24 cellular contexts compared by ENCODE assay signal in the genomic region with DNA sequence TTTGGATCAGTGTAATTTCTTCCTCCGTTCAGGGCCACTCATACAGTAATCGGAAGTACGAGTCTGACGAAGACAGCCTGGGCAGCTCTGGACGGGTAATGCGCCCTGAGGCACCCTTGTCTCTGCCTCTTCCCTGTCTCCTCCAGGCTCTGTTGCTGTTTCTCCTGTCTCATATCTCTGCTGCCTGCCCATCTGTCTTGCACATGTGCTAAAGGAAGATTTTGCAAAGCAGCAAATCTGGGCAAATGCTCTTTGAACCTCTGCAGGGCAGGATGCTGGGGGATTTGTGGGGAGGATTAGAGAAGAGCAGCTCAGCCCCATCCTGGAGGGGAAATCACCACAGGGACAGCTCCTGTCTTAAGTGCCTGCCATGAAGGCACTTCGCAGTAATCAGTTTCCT. TPM values are rescaled to one million over a fixed set of nuclear protein-coding genes. Genes with fewer than 3 reads are reported as not detected.
DNase-seq lines count a peak whose midpoint lies in the region; ATAC-seq, FAIRE-seq and TF ChIP-seq lines count a peak whose summit lies in the region.
"Had no signal": no experiment of that assay in that cellular context is flagged by ENCODE, and none has a peak within 500 bp of the region (broad histone marks: within the 10 kb centered on the region; RNA-seq: fewer than 3 reads in every experiment).

No MANE protein-coding gene starts in this region.

- H3K36me3 Mint-ChIP-seq in activated CD4-positive, alpha-beta T cell treated with anti-CD3 and anti-CD28 coated beads, Interleukin-2, amount 10 ng/mL, durations not matched to agents 7 days and 5 days (ENCODE audit: low read depth) = peaks cover 31% of the 10 kb centered on the region

- H3K27me3 ChIP-seq in GM12878 (replicated peaks in 1 of 2; ENCODE audit: control insufficient read depth in 2 of 2, insufficient read depth in 2 of 2, low read length in 1 of 2) (no peaks in the 10 kb centered on the region), osteoblast (ENCODE audit: insufficient read depth, low read length) (no peaks in the 10 kb centered on the region)
- H3K27me3 ChIP-seq: esophagus squamous epithelium, heart right ventricle, tibial artery had no signal

- peaks cover 40% of the 10 kb centered on the region for H3K4me1 Mint-ChIP-seq in activated CD4-positive, alpha-beta T cell treated with anti-CD3 and anti-CD28 coated beads, Interleukin-2, amount 10 ng/mL, durations not matched to agents 7 days and 5 days
- H3K4me1 Mint-ChIP-seq: memory B cell; nephron; stimulated activated naive B cell treated with anti-CD40 and anti-IgM and Interleukin-4, amounts not matched to agents 10 μg/mL and 1 μg/mL and 100 μg/mL, for 72 hours had no signal

- peak overlapping the region; percentile 57 for H3K27ac Mint-ChIP-seq in activated CD4-positive, alpha-beta T cell treated with anti-CD3 and anti-CD28 coated beads, Interleukin-2, amount 10 ng/mL, durations not matched to agents 7 days and 5 days
- H3K27ac Mint-ChIP-seq: activated naive CD8-positive, alpha-beta T cell; memory B cell; nephron; stimulated activated naive B cell treated with anti-CD40 and anti-IgM and Interleukin-4, amounts not matched to agents 10 μg/mL and 1 μg/mL and 100 μg/mL, for 72 hours had no signal

- TF ChIP-seq POLR2A in GM12878 (IDR thresholded peaks at IDR 0.05; ENCODE audit: low read depth, low read length) = no peak

- SMC1A ChIA-PET in GM12878 (lab: Charles Lee; ENCODE audit: uncharacterized antibody, unreplicated experiment) = no interaction called here

- peak; percentile 47 for DNase-seq in activated CD4-positive, alpha-beta T cell treated with anti-CD3 and anti-CD28 coated beads, Interleukin-2, amount 10 ng/mL, durations not matched to agents 7 days and 5 days
- DNase-seq in activated CD4-positive, alpha-beta T cell treated with anti-CD3 and anti-CD28 coated beads, Interleukin-2, amount 50 U/mL, for 4 hours = no peak
- DNase-seq in NCI-H524 (lab: John Stamatoyannopoulos, UW) = peak; percentile 79 to 94
- DNase-seq in GM12878 (ENCODE audit: low read depth, low spot score) = no peak
- peak; percentile 43 for DNase-seq in osteoblast (ENCODE audit: insufficient read length, low spot score, missing footprints)
- DNase-seq in NCI-H1105 treated with DMSO at 0.1 percent for 48 hours (lab: John Stamatoyannopoulos, UW) = no peak
- DNase-seq in NCI-H774 (lab: John Stamatoyannopoulos, UW) = no peak
- DNase-seq: DMS79; esophagus squamous epithelium; heart right ventricle; NCI-H1417 treated with DMSO at 0.1 percent for 48 hours; NCI-H2171; RPMI8226; stimulated activated naive B cell treated with anti-CD40 and anti-IgM and Interleukin-4, amounts not matched to agents 10 μg/mL and 1 μg/mL and 100 μg/mL, for 72 hours; tibial artery had no signal

- no peaks in the 10 kb centered on the region for H3K27me3 Mint-ChIP-seq in activated CD4-positive, alpha-beta T cell treated with anti-CD3 and anti-CD28 coated beads, Interleukin-2, amount 10 ng/mL, durations not matched to agents 7 days and 5 days
- H3K27me3 Mint-ChIP-seq: activated naive CD8-positive, alpha-beta T cell; memory B cell; stimulated activated naive B cell treated with anti-CD40 and anti-IgM and Interleukin-4, amounts not matched to agents 10 μg/mL and 1 μg/mL and 100 μg/mL, for 72 hours had no signal

- H3K4me2 ChIP-seq in GM12878 (ENCODE audit: control insufficient read depth, insufficient read depth) = no peak overlapping the region
- no peak overlapping the region for H3K4me2 ChIP-seq in osteoblast (ENCODE audit: insufficient read depth, low read length)

- TF ChIP-seq EP300 in GM12878 (IDR thresholded peaks at IDR 0.05; ENCODE audit: borderline replicate concordance in 1 of 2, control insufficient read depth in 1 of 2, low read depth in 2 of 2, low read length in 2 of 2) = no peak

- RAD21 ChIA-PET in GM12878 (lab: Charles Lee; ENCODE audit: unreplicated experiment) = no interaction called here

- H3K4me3 ChIP-seq in GM12878 (no peak overlapping the region), osteoblast (ENCODE audit: insufficient read depth, low read length) (no peak overlapping the region)
- H3K4me3 ChIP-seq: esophagus squamous epithelium, heart right ventricle, prostate gland, tibial artery had no signal

- in situ Hi-C loops in GM12878 (cut with MboI) = no loop called here

- WGBS in GM12878 (ENCODE audit: insufficient coverage, insufficient replicate concordance, low lambda C conversion rate, missing lambda C conversion rate) = 99% methylated on average over 7 of the region's 7 CpGs

- H4K20me1 ChIP-seq in GM12878 (ENCODE audit: control insufficient read depth, insufficient read depth) = no peaks in the 10 kb centered on the region
- no peaks in the 10 kb centered on the region for H4K20me1 ChIP-seq in osteoblast (ENCODE audit: insufficient read depth, low read length)

- POLR2A ChIA-PET in activated CD4-positive, alpha-beta T cell treated with anti-CD3 and anti-CD28 coated beads, Interleukin-2, amount 10 ng/mL, durations not matched to agents 7 days and 5 days (lab: Charles Lee) = interaction anchor here (0.6 kb wide), 1 partner anchor 29 kb away, joined by 3 read pairs; no protein-coding TSS in a partner anchor
- POLR2A ChIA-PET in GM12878 (lab: Charles Lee) = interaction anchor here (0.6 kb wide), 1 partner anchor 1006 kb away, joined by 3 read pairs; no protein-coding TSS in a partner anchor

- TF ChIP-seq CTCF in GM12878 (IDR thresholded peaks at IDR 0.05 in 2 of 3, conservative IDR thresholded peaks at IDR 0.05 in 1 of 3; ENCODE audit: control insufficient read depth in 2 of 3, extremely low read depth in 1 of 3, insufficient read depth in 1 of 3, low read depth in 3 of 3, low read length in 3 of 3) (no peak), osteoblast (IDR thresholded peaks at IDR 0.05; ENCODE audit: extremely low read depth, low read depth, low read length) (no peak)

- H3K79me2 ChIP-seq in GM12878 (ENCODE audit: control insufficient read depth, insufficient read depth, low read length) (no peaks in the 10 kb centered on the region), osteoblast (ENCODE audit: insufficient read depth, low read length) (no peaks in the 10 kb centered on the region)

- peaks cover 22 to 24% of the 10 kb centered on the region in 2 experiments for H3K36me3 ChIP-seq in GM12878 (ENCODE audit: control insufficient read depth in 2 of 2, insufficient read depth in 2 of 2, low read length in 1 of 2)
- peaks cover 31% of the 10 kb centered on the region for H3K36me3 ChIP-seq in osteoblast (ENCODE audit: insufficient read depth, low read length)

- ATAC-seq in GM12878 = no peak
- ATAC-seq in HG03378 (IDR thresholded peaks at IDR 0.05; ENCODE audit: unreplicated experiment) = no peak
- ATAC-seq: heart right ventricle; stimulated activated naive B cell treated with anti-CD40 and anti-IgM and Interleukin-4, amounts not matched to agents 10 μg/mL and 1 μg/mL and 100 μg/mL, for 72 hours had no signal

- H3K27ac ChIP-seq in GM12878 (ENCODE audit: control insufficient read depth, insufficient read depth) (no peak overlapping the region), osteoblast (ENCODE audit: low read depth, low read length) (no peak overlapping the region)
- H3K27ac ChIP-seq: C4-2B, esophagus squamous epithelium, heart right ventricle, prostate gland, tibial artery had no signal

- intact Hi-C loops in GM12878 (cut with micrococcal nuclease; ENCODE audit: unreplicated experiment) = no loop called here

- no peak overlapping the region for H2AFZ ChIP-seq in GM12878 (ENCODE audit: control insufficient read depth, low read depth, low read length)
- H2AFZ ChIP-seq in osteoblast (ENCODE audit: low read length) = no peak overlapping the region

- no peak for FAIRE-seq in GM12878 (lab: Jason Lieb, UNC)
- FAIRE-seq: bronchial epithelial cell, HTR-8/SVneo, keratinocyte had no signal

- H3K9me3 ChIP-seq in GM12878 (replicated peaks; ENCODE audit: control insufficient read depth, insufficient read depth, low read length) (no peaks in the 10 kb centered on the region; the same call in 2 of the 3 replicates), osteoblast (ENCODE audit: low read depth, low read length) (no peaks in the 10 kb centered on the region)
- H3K9me3 ChIP-seq: esophagus squamous epithelium, heart right ventricle, prostate gland, tibial artery had no signal

- CTCF ChIA-PET in activated CD4-positive, alpha-beta T cell treated with anti-CD3 and anti-CD28 coated beads, Interleukin-2, amount 10 ng/mL, durations not matched to agents 7 days and 5 days (lab: Charles Lee) = interaction anchor here (1.1 kb wide), 1 partner anchor 9 kb away, joined by 4 read pairs; no protein-coding TSS in a partner anchor
- CTCF ChIA-PET in GM12878 (lab: Yijun Ruan, JAX) = interaction anchor here (1.2 kb wide), 1 partner anchor 8 kb away, joined by 3 read pairs; no protein-coding TSS in a partner anchor

- TSS peak; percentile 37 for BruUV-seq in GM12878 (replicated peaks; lab: Mats Ljungman, UMichigan)

- H3K9me3 Mint-ChIP-seq in activated CD4-positive, alpha-beta T cell treated with anti-CD3 and anti-CD28 coated beads, Interleukin-2, amount 10 ng/mL, durations not matched to agents 7 days and 5 days = no peaks in the 10 kb centered on the region
- H3K9me3 Mint-ChIP-seq: memory B cell, nephron had no signal

- H3K4me3 Mint-ChIP-seq in activated CD4-positive, alpha-beta T cell treated with anti-CD3 and anti-CD28 coated beads, Interleukin-2, amount 10 ng/mL, durations not matched to agents 7 days and 5 days = no peak overlapping the region
- H3K4me3 Mint-ChIP-seq: activated naive CD8-positive, alpha-beta T cell; memory B cell; nephron; stimulated activated naive B cell treated with anti-CD40 and anti-IgM and Interleukin-4, amounts not matched to agents 10 μg/mL and 1 μg/mL and 100 μg/mL, for 72 hours had no signal

- H3K4me1 ChIP-seq in GM12878 (ENCODE audit: control insufficient read depth, insufficient read depth, low read length) (no peaks in the 10 kb centered on the region), osteoblast (ENCODE audit: insufficient read depth, low read length) (peaks cover 6% of the 10 kb centered on the region)
- H3K4me1 ChIP-seq: esophagus squamous epithelium, heart right ventricle, prostate gland, tibial artery had no signal

- H3K9ac ChIP-seq in GM12878 (ENCODE audit: control insufficient read depth, insufficient read depth, low read length) = no peak overlapping the region

- no peak for TF ChIP-seq RAD21 in GM12878 (IDR thresholded peaks at IDR 0.05; ENCODE audit: insufficient read depth, low read depth, low read length)

RNA-seq across cellular contexts. Expression of gene POLR3E, which starts 32.4 kb away (rescaled TPM):
- 10 to 100 TPM; 52.4 to 54.3 TPM for total RNA-seq in activated CD4-positive, alpha-beta T cell treated with anti-CD3 and anti-CD28 coated beads, Interleukin-2, amount 10 ng/mL, durations not matched to agents 7 days and 5 days
- 132 and 140 TPM in 2 replicates for total RNA-seq in GM12878 (2013; cell fraction: nucleolus; rRNA removed)
- 34.6 and 36.8 TPM in 2 replicates for total RNA-seq in GM12878 (2014; rRNA removed)
- 39.1 and 41.0 TPM in 2 replicates for total RNA-seq in GM12878 (2014; rRNA removed; fragmentation: Illumina TruSeq; extraction: Trizol)
- total RNA-seq in GM12878 (2021) = 52.0 and 54.0 TPM in 2 replicates
- polyA plus RNA-seq in GM12878 (2011; ENCODE audit: low read depth) = 11.1 TPM
- 49.4 and 79.5 TPM in 2 replicates for polyA plus RNA-seq in GM12878 (2011; rRNA removed)
- 66.7 and 74.8 TPM in 2 replicates for polyA plus RNA-seq in GM12878 (2011; cell fraction: cytosol; rRNA removed)
- polyA plus RNA-seq in GM12878 (2011; cell fraction: nucleus; rRNA removed) = 151 and 224 TPM in 2 replicates
- polyA plus RNA-seq in GM12878 (2012) = 21.4 and 23.0 TPM in 2 replicates
- 30.0 and 57.6 TPM in 2 replicates for polyA plus RNA-seq in GM12878 (2014; fragmentation: Illumina TruSeq; extraction: Trizol)
- 10 to 100 TPM; 11.1 to 15.5 TPM for polyA plus RNA-seq in GM12878 (2014; fragmentation: Nextera tagmentation; extraction: Ambion mirVana)
- polyA plus RNA-seq in GM12878 (2014; rRNA removed) = 42.0 and 48.5 TPM in 2 replicates
- polyA plus RNA-seq in GM12878 (2016; fragmentation: Nextera tagmentation; extraction: Ambion mirVana) = 10 to 100 TPM; 35.2 to 40.2 TPM
- 180 and 257 TPM in 2 replicates for polyA minus RNA-seq in GM12878 (2011; rRNA and poly(A)+ RNA removed)
- polyA minus RNA-seq in GM12878 (2011; cell fraction: cytosol; rRNA and poly(A)+ RNA removed) = 22.6 and 39.0 TPM in 2 replicates
- polyA minus RNA-seq in GM12878 (2011; cell fraction: nucleus; rRNA and poly(A)+ RNA removed) = 44.4 and 81.2 TPM in 2 replicates
- 19.2 and 19.4 TPM in 2 replicates for total RNA-seq in osteoblast

RNA-seq across cellular contexts. Expression of gene EEF2K, which starts 58.7 kb away (rescaled TPM):
- total RNA-seq in activated CD4-positive, alpha-beta T cell treated with anti-CD3 and anti-CD28 coated beads, Interleukin-2, amount 10 ng/mL, durations not matched to agents 7 days and 5 days = 10 to 100 TPM; 21.9 to 23.8 TPM
- total RNA-seq in GM12878 (2013; cell fraction: nucleolus; rRNA removed) = 97.4 and 104 TPM in 2 replicates
- 11.1 and 11.9 TPM in 2 replicates for total RNA-seq in GM12878 (2014; rRNA removed)
- total RNA-seq in GM12878 (2014; rRNA removed; fragmentation: Illumina TruSeq; extraction: Trizol) = 14.6 and 14.7 TPM in 2 replicates
- total RNA-seq in GM12878 (2021) = 26.7 and 29.6 TPM in 2 replicates
- polyA plus RNA-seq in GM12878 (2011; ENCODE audit: low read depth) = 6.6 TPM
- 13.4 and 23.0 TPM in 2 replicates for polyA plus RNA-seq in GM12878 (2011; rRNA removed)
- 32.0 and 43.1 TPM in 2 replicates for polyA plus RNA-seq in GM12878 (2011; cell fraction: cytosol; rRNA removed)
- 54.2 and 56.6 TPM in 2 replicates for polyA plus RNA-seq in GM12878 (2011; cell fraction: nucleus; rRNA removed)
- polyA plus RNA-seq in GM12878 (2012) = 8.8 and 10.3 TPM in 2 replicates
- 11.6 and 19.2 TPM in 2 replicates for polyA plus RNA-seq in GM12878 (2014; fragmentation: Illumina TruSeq; extraction: Trizol)
- 1 to 10 TPM; 2.0 to 2.4 TPM for polyA plus RNA-seq in GM12878 (2014; fragmentation: Nextera tagmentation; extraction: Ambion mirVana)
- polyA plus RNA-seq in GM12878 (2014; rRNA removed) = 12.6 and 14.9 TPM in 2 replicates
- 10 to 100 TPM; 10.3 to 10.6 TPM for polyA plus RNA-seq in GM12878 (2016; fragmentation: Nextera tagmentation; extraction: Ambion mirVana)
- polyA minus RNA-seq in GM12878 (2011; rRNA and poly(A)+ RNA removed) = 61.4 and 62.1 TPM in 2 replicates
- 17.2 and 17.9 TPM in 2 replicates for polyA minus RNA-seq in GM12878 (2011; cell fraction: cytosol; rRNA and poly(A)+ RNA removed)
- 14.6 and 38.2 TPM in 2 replicates for polyA minus RNA-seq in GM12878 (2011; cell fraction: nucleus; rRNA and poly(A)+ RNA removed)
- total RNA-seq in osteoblast = 34.2 and 41.6 TPM in 2 replicates

Comparison
In these comparisons a context has a peak if more than half of its experiments do, and no peak if none do; other contexts are left out.
1. DNase-seq: peak in activated CD4-positive, alpha-beta T cell treated with anti-CD3 and anti-CD28 coated beads, Interleukin-2, amount 10 ng/mL, durations not matched to agents 7 days and 5 days (single experiment), NCI-H524 (2 of 2) and osteoblast (single experiment); none in activated CD4-positive, alpha-beta T cell treated with anti-CD3 and anti-CD28 coated beads, Interleukin-2, amount 50 U/mL, for 4 hours (0 of 2), GM12878 (single experiment), NCI-H1105 treated with DMSO at 0.1 percent for 48 hours (single experiment) and NCI-H774 (single experiment).